25 cellular contexts compared by ENCODE assay signal in the genomic region with DNA sequence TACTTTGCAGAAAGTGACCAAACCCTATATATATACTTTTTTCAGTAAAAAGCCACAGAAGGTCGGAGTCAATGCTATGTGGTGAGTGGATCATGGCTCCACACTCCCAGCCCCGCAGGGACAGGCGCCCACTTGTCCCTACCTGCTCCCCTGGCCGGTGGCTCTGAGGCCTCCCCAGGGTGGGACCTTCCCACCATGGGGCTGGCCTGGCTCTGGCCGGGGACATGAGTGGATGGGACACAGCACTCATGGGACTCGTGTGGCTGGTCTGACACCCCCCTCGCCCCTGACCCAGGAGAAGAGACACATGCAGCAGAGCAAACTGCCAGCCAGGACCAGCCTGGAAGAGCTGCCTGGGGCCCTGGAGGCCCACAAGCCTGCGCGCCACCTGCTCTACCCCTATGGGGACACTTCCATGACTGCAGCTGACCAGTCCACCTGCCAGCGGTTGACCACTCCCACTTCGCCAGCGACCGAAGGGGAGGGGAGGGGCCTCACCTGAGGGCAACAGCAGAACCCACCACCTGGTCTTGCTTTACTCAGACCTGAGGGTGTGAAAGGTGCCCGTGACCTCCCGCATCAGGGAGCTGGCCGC. TPM values are rescaled to one million over a fixed set of nuclear protein-coding genes. Genes with fewer than 3 reads are reported as not detected.
DNase-seq lines count a peak whose midpoint lies in the region; ATAC-seq, FAIRE-seq and TF ChIP-seq lines count a peak whose summit lies in the region.
"Had no signal": no experiment of that assay in that cellular context is flagged by ENCODE, and none has a peak within 500 bp of the region (broad histone marks: within the 10 kb centered on the region; RNA-seq: fewer than 3 reads in every experiment).

No MANE protein-coding gene starts in this region.

- FAIRE-seq in kidney (lab: Jason Lieb, UNC): no peak
- FAIRE-seq: A549 had no signal

- no peak for TF ChIP-seq POLR2A in suprapubic skin (IDR thresholded peaks at IDR 0.05)

- no peak for DNase-seq in activated T-cell treated with anti-CD3 and anti-CD28 coated beads, Interleukin-2, amount 50 U/mL, for 4 hours
- no peak for DNase-seq in activated T-cell treated with anti-CD3 and anti-CD28 coated beads for 4 hours
- no peak for DNase-seq in RWPE1 (ENCODE audit: low spot score)
- DNase-seq in kidney: peak; percentile 74
- DNase-seq in suprapubic skin (ENCODE audit: low spot score in 2 of 2): peak; percentile 62 to 69
- DNase-seq in stimulated activated CD4-positive, alpha-beta T cell treated with anti-CD3 and anti-CD28 coated beads, Interleukin-2, amount 100 ng/mL, for 48 hours: no peak
- DNase-seq in RPMI8226: no peak
- DNase-seq: activated CD4-positive, alpha-beta T cell treated with anti-CD3 and anti-CD28 coated beads, Interleukin-2, amount 10 ng/mL, durations not matched to agents 7 days and 5 days; activated CD8-positive, alpha-beta memory T cell treated with anti-CD3 and anti-CD28 coated beads, Interleukin-2, amount 50 U/mL, for 4 hours; activated gamma-delta T cell; activated naive CD8-positive, alpha-beta T cell treated with anti-CD3 and anti-CD28 coated beads, Interleukin-2, amount 50 U/mL, for 24 hours; cerebellar nuclear complex; DND-41; naive thymus-derived CD8-positive, alpha-beta T cell; NCI-H1092; NCI-H2029; NCI-H2227 treated with DMSO at 0.1 percent for 48 hours; NCI-H69; upper lobe of right lung had no signal

- H3K36me3 Mint-ChIP-seq in activated T-cell treated with anti-CD3 and anti-CD28 coated beads, Interleukin-2, amount 50 U/mL, for 4 hours (ENCODE audit: insufficient read depth): no peaks in the 10 kb centered on the region

- H3K27me3 Mint-ChIP-seq in activated T-cell treated with anti-CD3 and anti-CD28 coated beads, Interleukin-2, amount 50 U/mL, for 4 hours (ENCODE audit: low read depth): no peaks in the 10 kb centered on the region
- H3K27me3 Mint-ChIP-seq: activated naive CD8-positive, alpha-beta T cell treated with anti-CD3 and anti-CD28 coated beads, Interleukin-2, amount 50 U/mL, for 24 hours; naive thymus-derived CD8-positive, alpha-beta T cell had no signal

- TF ChIP-seq EP300 in suprapubic skin (IDR thresholded peaks at IDR 0.05): no peak

- 87% methylated on average over 11 of the region's 16 CpGs for WGBS in suprapubic skin

- H3K9ac ChIP-seq in kidney (ENCODE audit: low read length in 2 of 2): no peak overlapping the region
- H3K9ac ChIP-seq: BLaER1 had no signal

- TF ChIP-seq CTCF in RWPE1 (conservative IDR thresholded peaks at IDR 0.05; ENCODE audit: low read depth) (no peak), kidney (IDR thresholded peaks at IDR 0.05; ENCODE audit: borderline replicate concordance, extremely low read depth, insufficient read depth) (no peak), suprapubic skin (IDR thresholded peaks at IDR 0.05) (no peak)

- H3K9me3 ChIP-seq in kidney (ENCODE audit: control insufficient read depth in 1 of 2, low read length in 2 of 2): no peaks in the 10 kb centered on the region
- H3K9me3 ChIP-seq in suprapubic skin: no peaks in the 10 kb centered on the region
- H3K9me3 ChIP-seq: upper lobe of right lung had no signal

- POLR2A ChIA-PET in RWPE1 (lab: Yijun Ruan, JAX; ENCODE audit: low non-redundant PET): no interaction called here

- no peaks in the 10 kb centered on the region for H3K4me1 ChIP-seq in kidney (ENCODE audit: control insufficient read depth in 1 of 2, insufficient read depth in 1 of 2, low read depth in 1 of 2, low read length in 2 of 2)
- peaks cover 10% of the 10 kb centered on the region for H3K4me1 ChIP-seq in suprapubic skin
- H3K4me1 ChIP-seq: A549 had no signal

- no peaks in the 10 kb centered on the region for H3K27me3 ChIP-seq in suprapubic skin
- H3K27me3 ChIP-seq: upper lobe of right lung had no signal

- no peaks in the 10 kb centered on the region for H3K36me3 ChIP-seq in kidney (ENCODE audit: control insufficient read depth in 1 of 2, insufficient read depth in 2 of 2, low read length in 2 of 2)
- no peaks in the 10 kb centered on the region for H3K36me3 ChIP-seq in suprapubic skin
- H3K36me3 ChIP-seq: BLaER1, upper lobe of right lung had no signal

- H3K27ac ChIP-seq in RWPE1 (peak overlapping the region; percentile 50), kidney (ENCODE audit: low read depth in 2 of 2, low read length in 2 of 2) (no peak overlapping the region), suprapubic skin (no peak overlapping the region)
- H3K27ac ChIP-seq: A549, BLaER1, upper lobe of right lung had no signal

- H3K9me3 Mint-ChIP-seq in activated T-cell treated with anti-CD3 and anti-CD28 coated beads, Interleukin-2, amount 50 U/mL, for 4 hours: no peaks in the 10 kb centered on the region
- H3K9me3 Mint-ChIP-seq: activated naive CD8-positive, alpha-beta T cell treated with anti-CD3 and anti-CD28 coated beads, Interleukin-2, amount 50 U/mL, for 24 hours had no signal

- peaks cover 1% of the 10 kb centered on the region for H3K4me1 Mint-ChIP-seq in activated T-cell treated with anti-CD3 and anti-CD28 coated beads, Interleukin-2, amount 50 U/mL, for 4 hours (ENCODE audit: low read depth)

- ATAC-seq in activated T-cell treated with anti-CD3 and anti-CD28 coated beads, Interleukin-2, amount 50 U/mL, for 4 hours: no peak
- ATAC-seq in HG02588 (IDR thresholded peaks at IDR 0.05; ENCODE audit: unreplicated experiment): no peak
- ATAC-seq: activated naive CD8-positive, alpha-beta T cell treated with anti-CD3 and anti-CD28 coated beads, Interleukin-2, amount 50 U/mL, for 24 hours; naive thymus-derived CD8-positive, alpha-beta T cell; SK-N-SH treated with all-trans-retinoic acid at 6 μM for 48 hours; upper lobe of right lung had no signal

- intact Hi-C loops in kidney (cut with DNase I): no loop called here

- CTCF ChIA-PET in RWPE1 (lab: Yijun Ruan, JAX): no interaction called here

- H3K4me3 ChIP-seq in kidney (ENCODE audit: low read length in 2 of 2) (no peak overlapping the region), suprapubic skin (no peak overlapping the region)
- H3K4me3 ChIP-seq: A549, BLaER1, upper lobe of right lung had no signal

- H3K4me3 Mint-ChIP-seq in activated T-cell treated with anti-CD3 and anti-CD28 coated beads, Interleukin-2, amount 50 U/mL, for 4 hours: peak overlapping the region; percentile 16
- H3K4me3 Mint-ChIP-seq: activated naive CD8-positive, alpha-beta T cell treated with anti-CD3 and anti-CD28 coated beads, Interleukin-2, amount 50 U/mL, for 24 hours had no signal

RNA-seq across cellular contexts. Expression of a gene that starts 2.2 kb away (rescaled TPM):
- 10 to 100 TPM in 2 of 3 donors, 1 to 10 TPM in 1; 6.8 to 17.5 (median 10.6) TPM for total RNA-seq in activated T-cell treated with anti-CD3 and anti-CD28 coated beads, Interleukin-2, amount 50 U/mL, for 4 hours
- 8.7 TPM for total RNA-seq in kidney
- polyA plus RNA-seq in kidney (ENCODE audit: insufficient read depth, low read depth, low replicate concordance): 3.7 TPM
- 10 to 100 TPM in 2 of 4 donors, 1 to 10 TPM in 2; 2.5 to 15.0 (median 6.9) TPM for total RNA-seq in suprapubic skin

RNA-seq across cellular contexts. Expression of a gene that starts 26.7 kb away (rescaled TPM):
- total RNA-seq in activated T-cell treated with anti-CD3 and anti-CD28 coated beads, Interleukin-2, amount 50 U/mL, for 4 hours: under 1 TPM; 0.33 to 0.71 (median 0.40) TPM
- total RNA-seq in kidney (51.6 TPM), suprapubic skin (not detected)
- polyA plus RNA-seq in kidney (ENCODE audit: insufficient read depth, low read depth, low replicate concordance): 273 TPM
- total RNA-seq: activated CD4-positive, alpha-beta T cell treated with anti-CD3 and anti-CD28 coated beads, Interleukin-2, amount 10 ng/mL, durations not matched to agents 7 days and 5 days; epithelial cell of proximal tubule; H7 had no signal
- polyA plus RNA-seq: A549; naive thymus-derived CD8-positive, alpha-beta T cell had no signal

RNA-seq across cellular contexts. Expression of a gene that starts 46.5 kb away (rescaled TPM):
- 10 to 100 TPM; 14.5 to 20.6 (median 17.2) TPM for total RNA-seq in activated T-cell treated with anti-CD3 and anti-CD28 coated beads, Interleukin-2, amount 50 U/mL, for 4 hours
- total RNA-seq in kidney (24.6 TPM), suprapubic skin (100 to 1,000 TPM; 128 to 251 (median 164) TPM)
- polyA plus RNA-seq in kidney (ENCODE audit: insufficient read depth, low read depth, low replicate concordance): 15.8 TPM

Comparison
In these comparisons a context has a peak if more than half of its experiments do, and no peak if none do; other contexts are left out.
1. DNase-seq: peak in kidney (single experiment) and suprapubic skin (2 of 2); none in activated T-cell treated with anti-CD3 and anti-CD28 coated beads, Interleukin-2, amount 50 U/mL, for 4 hours (single experiment), activated T-cell treated with anti-CD3 and anti-CD28 coated beads for 4 hours (single experiment), RWPE1 (single experiment), stimulated activated CD4-positive, alpha-beta T cell treated with anti-CD3 and anti-CD28 coated beads, Interleukin-2, amount 100 ng/mL, for 48 hours (0 of 2) and RPMI8226 (single experiment).
2. RNA of a gene that starts 26.7 kb away (total RNA-seq): 51.6 TPM in kidney (single experiment); 0.33 to 0.71 TPM in activated T-cell treated with anti-CD3 and anti-CD28 coated beads, Interleukin-2, amount 50 U/mL, for 4 hours and not detected in suprapubic skin; every median in the first group is over 10 times any median in the second.